In the genomic region with DNA sequence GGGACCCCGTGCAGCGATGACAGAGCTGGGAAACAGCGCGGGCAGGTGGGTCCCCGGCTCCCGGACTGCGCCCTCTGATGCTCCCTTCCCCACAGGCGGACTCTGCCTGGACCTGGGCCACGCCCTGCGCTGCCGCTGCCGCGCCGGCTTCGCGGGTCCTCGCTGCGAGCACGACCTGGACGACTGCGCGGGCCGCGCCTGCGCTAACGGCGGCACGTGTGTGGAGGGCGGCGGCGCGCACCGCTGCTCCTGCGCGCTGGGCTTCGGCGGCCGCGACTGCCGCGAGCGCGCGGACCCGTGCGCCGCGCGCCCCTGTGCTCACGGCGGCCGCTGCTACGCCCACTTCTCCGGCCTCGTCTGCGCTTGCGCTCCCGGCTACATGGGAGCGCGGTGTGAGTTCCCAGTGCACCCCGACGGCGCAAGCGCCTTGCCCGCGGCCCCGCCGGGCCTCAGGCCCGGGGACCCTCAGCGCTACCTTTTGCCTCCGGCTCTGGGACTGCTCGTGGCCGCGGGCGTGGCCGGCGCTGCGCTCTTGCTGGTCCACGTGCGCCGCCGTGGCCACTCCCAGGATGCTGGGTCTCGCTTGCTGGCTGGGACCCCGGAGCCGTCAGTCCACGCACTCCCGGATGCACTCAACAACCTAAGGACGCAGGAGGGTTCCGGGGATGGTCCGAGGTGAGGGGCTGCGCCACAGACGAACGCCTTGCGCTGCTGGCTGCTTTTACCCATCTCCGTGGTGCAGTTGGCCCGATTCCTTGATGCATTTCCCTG, we compare ENCODE assay signal across 1 cellular context.
TF ChIP-seq lines count a peak whose summit lies in the region.

No MANE protein-coding gene starts in this region.

TF ChIP-seq in IMR-90, 13 proteins besides CTCF, POLR2A, EP300 and RAD21:
- TF ChIP-seq MXI1 (IDR thresholded peaks at IDR 0.05; ENCODE audit: borderline replicate concordance, low read depth, low read length) (peak; percentile 14; the same call in 1 of the 2 replicates), MAFK (IDR thresholded peaks at IDR 0.05; ENCODE audit: low read depth, low read length) (no peak), BHLHE40 (IDR thresholded peaks at IDR 0.05; ENCODE audit: low read depth, low read length) (peak; percentile 85)
- TF ChIP-seq, protein P1, sequence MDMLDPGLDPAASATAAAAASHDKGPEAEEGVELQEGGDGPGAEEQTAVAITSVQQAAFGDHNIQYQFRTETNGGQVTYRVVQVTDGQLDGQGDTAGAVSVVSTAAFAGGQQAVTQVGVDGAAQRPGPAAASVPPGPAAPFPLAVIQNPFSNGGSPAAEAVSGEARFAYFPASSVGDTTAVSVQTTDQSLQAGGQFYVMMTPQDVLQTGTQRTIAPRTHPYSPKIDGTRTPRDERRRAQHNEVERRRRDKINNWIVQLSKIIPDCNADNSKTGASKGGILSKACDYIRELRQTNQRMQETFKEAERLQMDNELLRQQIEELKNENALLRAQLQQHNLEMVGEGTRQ (IDR thresholded peaks at IDR 0.05; ENCODE audit: low read depth, low read length), result peak; percentile 66
